In the genomic region with DNA sequence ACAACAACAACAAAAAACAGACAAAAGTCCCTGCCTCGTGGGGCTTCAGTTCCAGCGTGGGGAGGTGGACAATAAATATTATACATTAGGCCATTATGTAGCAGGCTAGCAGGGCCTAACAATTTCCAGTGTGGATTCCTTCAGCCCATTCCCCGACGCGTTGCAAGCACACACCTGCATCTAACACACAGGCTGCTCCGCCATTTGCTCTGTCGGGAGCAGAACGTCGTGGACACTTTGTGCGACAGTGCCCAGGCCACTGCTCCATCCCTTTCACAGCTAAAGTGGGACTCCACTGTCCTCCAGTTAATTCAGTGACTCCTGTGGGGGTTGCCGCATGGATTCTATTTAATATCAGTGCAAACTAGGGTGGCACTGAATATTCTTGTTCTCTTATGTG, we compare ENCODE assay signal across 25 cellular contexts. TPM values are rescaled to one million over a fixed set of nuclear protein-coding genes. Genes with fewer than 3 reads are reported as not detected.
"Had no signal": no experiment of that assay in that cellular context is flagged by ENCODE, and none has a peak within 500 bp of the region (broad histone marks: within the 10 kb centered on the region; RNA-seq: fewer than 3 reads in every experiment).

No MANE protein-coding gene starts in this region.

- FAIRE-seq: RCC 7860 had no signal

- H3K27me3 ChIP-seq: MG63 had no signal

- DNase-seq: IMR-90, Karpas-422, KG1, MG63, NCI-H1092, NCI-H1105 treated with DMSO at 0.1 percent for 48 hours, NCI-H1417 treated with DMSO at 0.1 percent for 48 hours, NCI-H146, NCI-H1694 treated with DMSO at 0.1 percent for 48 hours, NCI-H1930, NCI-H2081, NCI-H2171, NCI-H226, NCI-H446, NCI-H510A, NCI-H524 treated with DMSO at 0.1 percent for 48 hours, NCI-H69, NCI-H774, RPMI8226, SHP77, SK-N-SH, SW 1271 had no signal

- H3K4me3 ChIP-seq: MG63 had no signal

- H3K9me3 ChIP-seq: MG63, SK-N-SH had no signal

- H3K4me2 ChIP-seq: SK-N-SH had no signal

- H3K9ac ChIP-seq: SK-N-SH had no signal

- H3K36me3 ChIP-seq: MG63 had no signal

RNA-seq across cellular contexts. Expression of gene FGF3, which starts 10.9 kb away (rescaled TPM):
- total RNA-seq: IMR-90, SK-MEL-5 had no signal
- polyA plus RNA-seq: IMR-90, SK-N-SH had no signal

RNA-seq across cellular contexts. Expression of gene FGF4, which starts 54.9 kb away (rescaled TPM):
- total RNA-seq: HT-29, IMR-90, SK-MEL-5 had no signal
- polyA plus RNA-seq: IMR-90, SK-N-SH had no signal
